ENCODE assay signal across 1 cellular context in genomic region chr17:28552201-28552999, GRCh38.
TF ChIP-seq lines count a peak whose summit lies in the region.

Gene UNC119 (minus strand): TSS chr17:28552624. CDS start chr17:28552557, 67 bp downstream.

TF ChIP-seq in K562, 482 proteins besides CTCF, POLR2A, EP300 and RAD21 (continued from another document):
- TF ChIP-seq ZBTB40 (IDR thresholded peaks at IDR 0.05) (peak; percentile 27; the same call in 1 of the 2 replicates), ZBTB40 (CRISPR knock-in tag; IDR thresholded peaks at IDR 0.05) (no peak), RBBP5 (IDR thresholded peaks at IDR 0.05; ENCODE audit: borderline replicate concordance, insufficient read depth, low read length, poor library complexity, severe bottlenecking) (peak; percentile 59), NONO (IDR thresholded peaks at IDR 0.05; ENCODE audit: low read depth in 2 of 2, low read length in 1 of 2) (peak in 1 of 2 experiments; percentile 39; a peak in 1 of 4 replicates), RBFOX2 (IDR thresholded peaks at IDR 0.05; ENCODE audit: low read depth, low read length) (peak; percentile 73), SIN3B (IDR thresholded peaks at IDR 0.05; ENCODE audit: low read depth) (no peak), POLR2G (IDR thresholded peaks at IDR 0.05; ENCODE audit: low read depth, low read length) (peak; percentile 89), SAP30 (IDR thresholded peaks at IDR 0.05; ENCODE audit: borderline replicate concordance, insufficient read depth, low read depth, low read length, poor library complexity, severe bottlenecking) (peak; percentile 67), SNIP1 (IDR thresholded peaks at IDR 0.05; ENCODE audit: low read depth) (no peak), ZFX (CRISPR knock-in tag; IDR thresholded peaks at IDR 0.05) (peak; percentile 83), KDM5B (IDR thresholded peaks at IDR 0.05; ENCODE audit: insufficient replicate concordance, low read depth, low read length) (peak; percentile 61), POLR2AphosphoS2 (IDR thresholded peaks at IDR 0.05; ENCODE audit: low read length) (0 out of 2 replicates have a peak, but pooled peaks have one; percentile 47), POLR2B (IDR thresholded peaks at IDR 0.05; ENCODE audit: low read depth, partially characterized antibody) (peak; percentile 56), CREB1 (IDR thresholded peaks at IDR 0.05) (0 out of 2 replicates have a peak, but pooled peaks have one; percentile 13), CREB1 (CRISPR knock-in tag; IDR thresholded peaks at IDR 0.05) (no peak), ZBTB9 (CRISPR knock-in tag; IDR thresholded peaks at IDR 0.05) (0 out of 2 replicates have a peak, but pooled peaks have one; percentile 29), THRB (CRISPR knock-in tag; conservative IDR thresholded peaks at IDR 0.05) (peak; percentile 79; the same call in 1 of the 2 replicates), CTBP1 (IDR thresholded peaks at IDR 0.05; ENCODE audit: borderline replicate concordance) (peak; percentile 18; the same call in 1 of the 2 replicates), HBP1 (CRISPR knock-in tag; IDR thresholded peaks at IDR 0.05) (peak; percentile 57; the same call in 1 of the 2 replicates), THAP12 (CRISPR knock-in tag; IDR thresholded peaks at IDR 0.05) (peak; percentile 74; the same call in 1 of the 2 replicates), ZFP30 (CRISPR knock-in tag; IDR thresholded peaks at IDR 0.05; ENCODE audit: borderline replicate concordance) (no peak), ELF4 (CRISPR knock-in tag; IDR thresholded peaks at IDR 0.05) (0 out of 2 replicates have a peak, but pooled peaks have one; percentile 5), PHF8 (IDR thresholded peaks at IDR 0.05; ENCODE audit: borderline replicate concordance, low read length) (peak; percentile 73; the same call in 1 of the 2 replicates), ZNF184 (CRISPR knock-in tag; IDR thresholded peaks at IDR 0.05) (no peak)
